ENCODE assay signal across 16 cellular contexts in genomic region chr6:121453191-121453590, GRCh38. TPM values are rescaled to one million over a fixed set of nuclear protein-coding genes. Genes with fewer than 3 reads are reported as not detected.
A peak's percentile ranks its signal among the peaks of the same experiment; 100 is the strongest.
DNase-seq lines count a peak whose midpoint lies in the region; ATAC-seq and TF ChIP-seq lines count a peak whose summit lies in the region.
"Had no signal": no experiment of that assay in that cellular context is flagged by ENCODE, and none has a peak within 500 bp of the region (broad histone marks: within the 10 kb centered on the region; RNA-seq: fewer than 3 reads in every experiment).

No MANE protein-coding gene starts in this region.

- peaks cover 10% of the 10 kb centered on the region; the same call in 1 of the 2 replicates for H4K20me1 ChIP-seq in GM23338 (replicated peaks; ENCODE audit: insufficient read depth)

- H3K36me3 Mint-ChIP-seq in GM23338 (ENCODE audit: low read depth) = peaks cover 29% of the 10 kb centered on the region
- H3K36me3 Mint-ChIP-seq: CD14-positive monocyte; CD4-positive, alpha-beta memory T cell had no signal

- DNase-seq in GM23338 (ENCODE audit: low spot score) (no peak), amniotic epithelial cell (ENCODE audit: low read depth) (peak; percentile 49), epithelial cell of esophagus (ENCODE audit: low read depth) (peak; percentile 18), thoracic aorta (ENCODE audit: low spot score) (no peak), kidney glomerular epithelial cell (lab: John Stamatoyannopoulos, UW) (no peak), GDM1 (lab: John Stamatoyannopoulos, UW) (no peak), GM13977 (ENCODE audit: low spot score) (no peak)
- DNase-seq: CD4-positive, alpha-beta memory T cell; DMS153; DMS79; GOT3; H7 had no signal

- H3K36me3 ChIP-seq in GM23338 (ENCODE audit: insufficient read depth) (peaks cover 15% of the 10 kb centered on the region; the same call in 1 of the 2 replicates), thoracic aorta (peaks cover 7% of the 10 kb centered on the region)

- H3K27me3 Mint-ChIP-seq in GM23338 (ENCODE audit: insufficient read depth, low read depth, poor library complexity) = peaks cover 5% of the 10 kb centered on the region

- H3K4me1 ChIP-seq in GM23338 (ENCODE audit: insufficient read depth) = peaks cover 8% of the 10 kb centered on the region
- H3K4me1 ChIP-seq in thoracic aorta (ENCODE audit: control insufficient read depth in 1 of 2, low read depth in 2 of 2) = peaks cover 0 to 6% of the 10 kb centered on the region in 2 donors
- H3K4me1 ChIP-seq: BLaER1 had no signal

- H3K9me2 ChIP-seq in GM23338 (ENCODE audit: insufficient read depth) = no peaks in the 10 kb centered on the region

- TF ChIP-seq CTCF in GM23338 (conservative IDR thresholded peaks at IDR 0.05; ENCODE audit: low read depth in 2 of 2) (no peak), epithelial cell of esophagus (IDR thresholded peaks at IDR 0.05; ENCODE audit: insufficient read depth, low read depth, low read length, missing control alignments) (no peak), thoracic aorta (IDR thresholded peaks at IDR 0.05) (no peak), GM13977 (IDR thresholded peaks at IDR 0.05; ENCODE audit: extremely low read depth, insufficient read depth, missing control alignments) (no peak)

- H2AFZ ChIP-seq in GM23338 = no peak overlapping the region

- H3K4me3 Mint-ChIP-seq in GM23338 = no peak overlapping the region
- H3K4me3 Mint-ChIP-seq: CD14-positive monocyte; CD4-positive, alpha-beta memory T cell had no signal

- H3K79me2 ChIP-seq in GM23338 (replicated peaks; ENCODE audit: insufficient read depth) = peaks cover 16% of the 10 kb centered on the region

- H3K4me3 ChIP-seq in GM23338 (no peak overlapping the region), epithelial cell of esophagus (ENCODE audit: low read length) (no peak overlapping the region), thoracic aorta (no peak overlapping the region)
- H3K4me3 ChIP-seq: BLaER1 had no signal

- H3K27ac ChIP-seq in GM23338 (ENCODE audit: low read depth) (peak overlapping the region; percentile 35; the same call in 1 of the 2 replicates), thoracic aorta (peak overlapping the region; percentile 34 to 51)
- H3K27ac ChIP-seq: BLaER1, KMS-11 had no signal

- H3K27me3 ChIP-seq in GM23338 (ENCODE audit: insufficient read depth) (no peaks in the 10 kb centered on the region), thoracic aorta (replicated peaks; ENCODE audit: insufficient read depth) (no peaks in the 10 kb centered on the region)
- H3K27me3 ChIP-seq: BLaER1 had no signal

- H3K4me1 Mint-ChIP-seq in GM23338 = peaks cover 2% of the 10 kb centered on the region; the same call in 2 of the 3 replicates
- H3K4me1 Mint-ChIP-seq: CD14-positive monocyte; CD4-positive, alpha-beta memory T cell had no signal

- in situ Hi-C loops in GM13977 (cut with MboI; ENCODE audit: low pct_unique_long_range_greater_than_20kb, low sequenced_read_pairs, unreplicated experiment) = no loop called here

- H3F3A ChIP-seq in GM23338 (replicated peaks; ENCODE audit: low read depth) = peaks cover 16% of the 10 kb centered on the region

- H3K9me3 Mint-ChIP-seq in GM23338 = no peaks in the 10 kb centered on the region
- H3K9me3 Mint-ChIP-seq: CD4-positive, alpha-beta memory T cell had no signal

- H3K9me3 ChIP-seq in thoracic aorta = no peaks in the 10 kb centered on the region
- H3K9me3 ChIP-seq: BLaER1 had no signal

- no peak for ATAC-seq in GM23338
- ATAC-seq in thoracic aorta (ENCODE audit: insufficient number of reproducible peaks, low FRiP score, low read depth) = no peak
- ATAC-seq in HG03196 (IDR thresholded peaks at IDR 0.05; ENCODE audit: unreplicated experiment) = no peak

- no peak overlapping the region for H3K4me2 ChIP-seq in GM23338
- H3K4me2 ChIP-seq: BLaER1, KMS-11 had no signal

- H3K27ac Mint-ChIP-seq in GM23338 = no peak overlapping the region
- H3K27ac Mint-ChIP-seq: CD14-positive monocyte; CD4-positive, alpha-beta memory T cell had no signal

TF ChIP-seq in GM23338, 12 proteins besides CTCF, POLR2A, EP300 and RAD21:
- no peak for TF ChIP-seq ZNF331 (CRISPR knock-in tag; IDR thresholded peaks at IDR 0.05; ENCODE audit: low read depth)
- TF ChIP-seq ZNF114 (CRISPR knock-in tag; IDR thresholded peaks at IDR 0.05) = no peak
- TF ChIP-seq, protein P1, sequence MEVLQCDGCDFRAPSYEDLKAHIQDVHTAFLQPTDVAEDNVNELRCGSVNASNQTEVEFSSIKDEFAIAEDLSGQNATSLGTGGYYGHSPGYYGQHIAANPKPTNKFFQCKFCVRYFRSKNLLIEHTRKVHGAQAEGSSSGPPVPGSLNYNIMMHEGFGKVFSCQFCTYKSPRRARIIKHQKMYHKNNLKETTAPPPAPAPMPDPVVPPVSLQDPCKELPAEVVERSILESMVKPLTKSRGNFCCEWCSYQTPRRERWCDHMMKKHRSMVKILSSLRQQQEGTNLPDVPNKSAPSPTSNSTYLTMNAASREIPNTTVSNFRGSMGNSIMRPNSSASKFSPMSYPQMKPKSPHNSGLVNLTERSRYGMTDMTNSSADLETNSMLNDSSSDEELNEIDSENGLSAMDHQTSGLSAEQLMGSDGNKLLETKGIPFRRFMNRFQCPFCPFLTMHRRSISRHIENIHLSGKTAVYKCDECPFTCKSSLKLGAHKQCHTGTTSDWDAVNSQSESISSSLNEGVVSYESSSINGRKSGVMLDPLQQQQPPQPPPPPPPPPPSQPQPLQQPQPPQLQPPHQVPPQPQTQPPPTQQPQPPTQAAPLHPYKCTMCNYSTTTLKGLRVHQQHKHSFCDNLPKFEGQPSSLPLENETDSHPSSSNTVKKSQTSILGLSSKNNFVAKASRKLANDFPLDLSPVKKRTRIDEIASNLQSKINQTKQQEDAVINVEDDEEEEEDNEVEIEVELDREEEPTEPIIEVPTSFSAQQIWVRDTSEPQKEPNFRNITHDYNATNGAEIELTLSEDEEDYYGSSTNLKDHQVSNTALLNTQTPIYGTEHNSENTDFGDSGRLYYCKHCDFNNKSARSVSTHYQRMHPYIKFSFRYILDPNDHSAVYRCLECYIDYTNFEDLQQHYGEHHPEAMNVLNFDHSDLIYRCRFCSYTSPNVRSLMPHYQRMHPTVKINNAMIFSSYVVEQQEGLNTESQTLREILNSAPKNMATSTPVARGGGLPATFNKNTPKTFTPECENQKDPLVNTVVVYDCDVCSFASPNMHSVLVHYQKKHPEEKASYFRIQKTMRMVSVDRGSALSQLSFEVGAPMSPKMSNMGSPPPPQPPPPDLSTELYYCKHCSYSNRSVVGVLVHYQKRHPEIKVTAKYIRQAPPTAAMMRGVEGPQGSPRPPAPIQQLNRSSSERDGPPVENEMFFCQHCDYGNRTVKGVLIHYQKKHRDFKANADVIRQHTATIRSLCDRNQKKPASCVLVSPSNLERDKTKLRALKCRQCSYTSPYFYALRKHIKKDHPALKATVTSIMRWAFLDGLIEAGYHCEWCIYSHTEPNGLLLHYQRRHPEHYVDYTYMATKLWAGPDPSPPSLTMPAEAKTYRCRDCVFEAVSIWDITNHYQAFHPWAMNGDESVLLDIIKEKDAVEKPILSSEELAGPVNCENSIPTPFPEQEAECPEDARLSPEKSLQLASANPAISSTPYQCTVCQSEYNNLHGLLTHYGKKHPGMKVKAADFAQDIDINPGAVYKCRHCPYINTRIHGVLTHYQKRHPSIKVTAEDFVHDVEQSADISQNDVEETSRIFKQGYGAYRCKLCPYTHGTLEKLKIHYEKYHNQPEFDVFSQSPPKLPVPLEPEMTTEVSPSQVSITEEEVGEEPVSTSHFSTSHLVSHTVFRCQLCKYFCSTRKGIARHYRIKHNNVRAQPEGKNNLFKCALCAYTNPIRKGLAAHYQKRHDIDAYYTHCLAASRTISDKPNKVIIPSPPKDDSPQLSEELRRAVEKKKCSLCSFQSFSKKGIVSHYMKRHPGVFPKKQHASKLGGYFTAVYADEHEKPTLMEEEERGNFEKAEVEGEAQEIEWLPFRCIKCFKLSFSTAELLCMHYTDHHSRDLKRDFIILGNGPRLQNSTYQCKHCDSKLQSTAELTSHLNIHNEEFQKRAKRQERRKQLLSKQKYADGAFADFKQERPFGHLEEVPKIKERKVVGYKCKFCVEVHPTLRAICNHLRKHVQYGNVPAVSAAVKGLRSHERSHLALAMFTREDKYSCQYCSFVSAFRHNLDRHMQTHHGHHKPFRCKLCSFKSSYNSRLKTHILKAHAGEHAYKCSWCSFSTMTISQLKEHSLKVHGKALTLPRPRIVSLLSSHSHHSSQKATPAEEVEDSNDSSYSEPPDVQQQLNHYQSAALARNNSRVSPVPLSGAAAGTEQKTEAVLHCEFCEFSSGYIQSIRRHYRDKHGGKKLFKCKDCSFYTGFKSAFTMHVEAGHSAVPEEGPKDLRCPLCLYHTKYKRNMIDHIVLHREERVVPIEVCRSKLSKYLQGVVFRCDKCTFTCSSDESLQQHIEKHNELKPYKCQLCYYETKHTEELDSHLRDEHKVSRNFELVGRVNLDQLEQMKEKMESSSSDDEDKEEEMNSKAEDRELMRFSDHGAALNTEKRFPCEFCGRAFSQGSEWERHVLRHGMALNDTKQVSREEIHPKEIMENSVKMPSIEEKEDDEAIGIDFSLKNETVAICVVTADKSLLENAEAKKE (CRISPR knock-in tag; IDR thresholded peaks at IDR 0.05) = no peak
- no peak for TF ChIP-seq CREB1 (CRISPR knock-in tag; IDR thresholded peaks at IDR 0.05; ENCODE audit: low read depth)
- no peak for TF ChIP-seq EZH2 (IDR thresholded peaks at IDR 0.05; ENCODE audit: low read depth, unreplicated experiment)
- TF ChIP-seq NANOG (IDR thresholded peaks at IDR 0.05; ENCODE audit: borderline replicate concordance) = no peak

RNA-seq across cellular contexts. Expression of gene GJA1, which starts 17.7 kb away (rescaled TPM):
- total RNA-seq in GM23338 (2014; rRNA removed; shearing (Covaris generic)) = 587 and 609 TPM in 2 replicates
- polyA plus RNA-seq in GM23338 (2016; fragmentation: Nextera tagmentation; extraction: Ambion mirVana) = 262 and 279 TPM in 2 replicates
- 100 to 1,000 TPM; 199 to 281 TPM for total RNA-seq in thoracic aorta
- total RNA-seq: CD4-positive, alpha-beta memory T cell had no signal
- polyA plus RNA-seq: CD14-positive monocyte; CD4-positive, alpha-beta memory T cell had no signal

Comparison
In these comparisons a context has a peak if more than half of its experiments do, and no peak if none do; other contexts are left out.
1. DNase-seq: peak in amniotic epithelial cell (single experiment) and epithelial cell of esophagus (single experiment); none in GM23338 (single experiment), thoracic aorta (single experiment), kidney glomerular epithelial cell (single experiment), GDM1 (single experiment) and GM13977 (single experiment).